8 cellular contexts compared by ENCODE assay signal in genomic region chr2:64144057-64145013, GRCh38. TPM values are rescaled to one million over a fixed set of nuclear protein-coding genes. Genes with fewer than 3 reads are reported as not detected.
DNase-seq lines count a peak whose midpoint lies in the region; ATAC-seq and TF ChIP-seq lines count a peak whose summit lies in the region.

Gene PELI1, minus strand, starts transcription at chr2:64144420. Its CDS starts 36,110 bp downstream, at chr2:64108310.

- peak within 1 kb of the TSS; percentile 60 for H4K91ac ChIP-seq in trophoblast cell (ENCODE audit: low read depth, low read length)

- H3K9ac ChIP-seq in trophoblast cell (ENCODE audit: low read length), result peak within 1 kb of the TSS; percentile 43

- no peaks in the 10 kb centered on the region for H3K9me3 ChIP-seq in cardiac muscle cell (ENCODE audit: low read depth)
- H3K9me3 ChIP-seq in trophoblast cell (ENCODE audit: insufficient read depth, low read depth, low read length), result no peaks in the 10 kb centered on the region
- no peaks in the 10 kb centered on the region for H3K9me3 ChIP-seq in transverse colon

- peaks cover 6% of the 10 kb centered on the region for H3K79me2 ChIP-seq in trophoblast cell (ENCODE audit: control insufficient read depth, insufficient read depth, low read length, poor library complexity)

- TF ChIP-seq EP300 in transverse colon (IDR thresholded peaks at IDR 0.05; ENCODE audit: low read depth), result no peak

- H4K12ac ChIP-seq in trophoblast cell (ENCODE audit: low read depth, low read length), result peak within 1 kb of the TSS; percentile 6

- peak within 1 kb of the TSS; percentile 40 for H4K8ac ChIP-seq in trophoblast cell (ENCODE audit: low read depth, low read length)

- H3K18ac ChIP-seq in trophoblast cell (ENCODE audit: low read length), result peak within 1 kb of the TSS; percentile 56

- peaks cover 23% of the 10 kb centered on the region for H3K4me1 ChIP-seq in cardiac muscle cell (ENCODE audit: low read depth)
- peaks cover 4 to 5% of the 10 kb centered on the region in 2 experiments for H3K4me1 ChIP-seq in trophoblast cell (ENCODE audit: control insufficient read depth in 1 of 2, insufficient read depth in 2 of 2, low read length in 2 of 2)
- peaks cover 8 to 54% (median 21%) of the 10 kb centered on the region in 4 donors for H3K4me1 ChIP-seq in transverse colon

- H3K4me2 ChIP-seq in trophoblast cell (ENCODE audit: low read length), result peak within 1 kb of the TSS; percentile 90

- H2AK5ac ChIP-seq in trophoblast cell (ENCODE audit: low read length), result peak within 1 kb of the TSS; percentile 8

- H2AFZ ChIP-seq in trophoblast cell (ENCODE audit: insufficient read depth, low read length, poor library complexity), result peak within 1 kb of the TSS; percentile 48

- H3K27ac ChIP-seq in cardiac muscle cell (peak within 1 kb of the TSS; percentile 81), trophoblast cell (ENCODE audit: low read depth, low read length) (peak within 1 kb of the TSS; percentile 80), transverse colon (peak within 1 kb of the TSS; percentile 97 to 99 (median 98))

- H2BK120ac ChIP-seq in trophoblast cell (ENCODE audit: insufficient read depth, low read length, poor library complexity), result peak within 1 kb of the TSS; percentile 27

- 0 out of 2 replicates have a peak, but pooled peaks have one; percentile 32 for TF ChIP-seq CTCF in GM12874 (IDR thresholded peaks at IDR 0.05; ENCODE audit: insufficient read depth, low read depth, low read length)
- peak; percentile 30 for TF ChIP-seq CTCF in cardiac muscle cell (IDR thresholded peaks at IDR 0.05; ENCODE audit: low read depth, low read length)
- TF ChIP-seq CTCF in transverse colon (IDR thresholded peaks at IDR 0.05), result peak in 3 of 5 experiments; percentile 15 to 43 (median 18)

- H2BK5ac ChIP-seq in trophoblast cell (ENCODE audit: low read depth, low read length, poor library complexity), result peak within 1 kb of the TSS; percentile 55

- peaks cover 6% of the 10 kb centered on the region for H3K79me1 ChIP-seq in trophoblast cell (ENCODE audit: low read length)

- peak within 1 kb of the TSS; percentile 61 for H2BK12ac ChIP-seq in trophoblast cell (ENCODE audit: low read length)

- 100% methylated on average over 1 of the region's 68 CpGs for WGBS in trophoblast cell (ENCODE audit: extremely low coverage, insufficient coverage, insufficient read length)
- 14 to 59% methylated on average over 4 to 18 of the region's 68 CpGs for WGBS in transverse colon (ENCODE audit: low coverage in 1 of 2), 2 donors

- DNase-seq in NCI-H1417 (lab: John Stamatoyannopoulos, UW) (peak; percentile 99 to 100 (median 100)), SW 1271 (lab: John Stamatoyannopoulos, UW) (peak; percentile 87 to 97), cardiac muscle cell (ENCODE audit: low read depth in 1 of 2, low spot score in 1 of 2) (peak; percentile 96 to 99), trophoblast cell (peak; percentile 96 to 99), transverse colon (peak; percentile 97)
- peak; percentile 89 for DNase-seq in activated naive CD8-positive, alpha-beta T cell treated with anti-CD3 and anti-CD28 coated beads, Interleukin-2, amount 50 U/mL, for 16 hours (ENCODE audit: low read depth, low spot score)

- H3K4me3 ChIP-seq in cardiac muscle cell, result peak within 1 kb of the TSS; percentile 92
- peak within 1 kb of the TSS; percentile 87 for H3K4me3 ChIP-seq in trophoblast cell (ENCODE audit: low read depth, low read length)
- H3K4me3 ChIP-seq in transverse colon, result peak within 1 kb of the TSS; percentile 79 to 94 (median 92)

- in situ Hi-C loops in transverse colon (cut with MboI; ENCODE audit: low pct_ligation_motif_present in 1 of 4, low pct_unique_long_range_greater_than_20kb in 1 of 4, low sequenced_read_pairs in 3 of 4), result no loop called here

- peak; percentile 83 for ATAC-seq in HG02763 (IDR thresholded peaks at IDR 0.05; ENCODE audit: unreplicated experiment)

- peak within 1 kb of the TSS; percentile 91 for H3K4ac ChIP-seq in trophoblast cell (ENCODE audit: low read depth, low read length)

- H3K14ac ChIP-seq in trophoblast cell (ENCODE audit: low read length), result peak within 1 kb of the TSS; percentile 72

- TF ChIP-seq POLR2A in transverse colon (IDR thresholded peaks at IDR 0.05), result peak; percentile 99

- H3K36me3 ChIP-seq in cardiac muscle cell (no peaks in the 10 kb centered on the region), trophoblast cell (ENCODE audit: control insufficient read depth in 1 of 2, insufficient read depth in 2 of 2, low read length in 2 of 2) (no peaks in the 10 kb centered on the region), transverse colon (no peaks in the 10 kb centered on the region)

- H3K27me3 ChIP-seq in cardiac muscle cell (no peaks in the 10 kb centered on the region), trophoblast cell (ENCODE audit: insufficient read depth, low read length) (no peaks in the 10 kb centered on the region), transverse colon (no peaks in the 10 kb centered on the region)

- H3K23ac ChIP-seq in trophoblast cell (ENCODE audit: low read length), result no peak within 1 kb of the TSS

- intact Hi-C loops in transverse colon (cut with DNase I; ENCODE audit: low total_unique reads), result no loop called here

RNA-seq across cellular contexts. Expression of gene PELI1, which starts in this region (rescaled TPM):
- total RNA-seq in cardiac muscle cell (10.4 and 12.6 TPM in 2 replicates), transverse colon (100 to 1,000 TPM in 1 of 4 donors, 10 to 100 TPM in 3; 20.6 to 818 (median 41.3) TPM)
- 9.6 and 14.7 TPM in 2 replicates for polyA plus RNA-seq in cardiac muscle cell
- polyA plus RNA-seq in trophoblast cell (2013), result 15.2 and 15.3 TPM in 2 replicates

Comparison
In these comparisons a context has a peak if more than half of its experiments do, and no peak if none do; other contexts are left out.
1. Peak in every context shown above with its lines: DNase-seq, ATAC-seq, H3K4me3 ChIP-seq and H3K27ac ChIP-seq.